In the genomic region with DNA sequence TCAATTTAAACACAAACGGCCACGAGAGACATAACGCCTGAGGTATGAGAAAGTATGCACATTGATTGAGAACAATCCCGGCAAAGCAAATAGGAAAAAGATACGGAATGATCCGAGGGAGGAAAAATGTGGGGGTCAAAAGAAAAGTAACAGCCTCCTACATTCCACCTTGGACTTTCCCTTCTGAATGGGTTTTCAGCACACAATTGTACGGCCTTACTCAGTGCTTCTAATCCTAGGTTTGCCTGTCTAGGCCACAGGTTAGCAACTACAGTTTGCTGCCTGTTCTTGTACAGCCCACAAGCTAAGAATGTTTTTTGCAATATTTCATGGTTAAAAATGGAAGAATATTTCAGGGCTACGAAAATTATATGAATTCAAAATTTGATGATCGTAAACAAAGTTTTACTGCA, we compare ENCODE assay signal across 9 cellular contexts. TPM values are rescaled to one million over a fixed set of nuclear protein-coding genes. Genes with fewer than 3 reads are reported as not detected.
DNase-seq lines count a peak whose midpoint lies in the region; ATAC-seq and TF ChIP-seq lines count a peak whose summit lies in the region.
"Had no signal": no experiment of that assay in that cellular context is flagged by ENCODE, and none has a peak within 500 bp of the region (broad histone marks: within the 10 kb centered on the region; RNA-seq: fewer than 3 reads in every experiment).

No MANE protein-coding gene starts in this region.

- DNase-seq in ELF-1 (ENCODE audit: low read depth, low spot score) (peak; percentile 4), WERI-Rb-1 (no peak), fibroblast of the aortic adventitia (ENCODE audit: low read depth) (no peak), DMS153 treated with DMSO at 0.1 percent for 48 hours (lab: John Stamatoyannopoulos, UW; ENCODE audit: unreplicated experiment) (no peak), NCI-H774 (lab: John Stamatoyannopoulos, UW) (no peak)

- no peak overlapping the region for H3K9ac ChIP-seq in parathyroid adenoma
- H3K9ac ChIP-seq: KMS-11 had no signal

- H3K9me3 Mint-ChIP-seq in activated T-helper 17 cell treated with anti-CD3 and anti-CD28 coated beads, Interleukin-2, amount 50 U/mL, for 72 hours: no peaks in the 10 kb centered on the region

- H3K27ac Mint-ChIP-seq in activated T-helper 17 cell treated with anti-CD3 and anti-CD28 coated beads, Interleukin-2, amount 50 U/mL, for 72 hours: no peak overlapping the region

- H3K36me3 ChIP-seq in WERI-Rb-1 (no peaks in the 10 kb centered on the region), parathyroid adenoma (ENCODE audit: control insufficient read depth, insufficient read depth, low read length) (no peaks in the 10 kb centered on the region)

- H3K4me3 Mint-ChIP-seq in activated T-helper 17 cell treated with anti-CD3 and anti-CD28 coated beads, Interleukin-2, amount 50 U/mL, for 72 hours: no peak overlapping the region

- H3K4me3 ChIP-seq in WERI-Rb-1 (ENCODE audit: low read depth, low read length) (peak overlapping the region; percentile 44), fibroblast of the aortic adventitia (ENCODE audit: low read depth, low read length) (peak overlapping the region; percentile 73), parathyroid adenoma (ENCODE audit: low read depth, low read length) (peak overlapping the region; percentile 67)

- ATAC-seq in activated T-helper 17 cell treated with anti-CD3 and anti-CD28 coated beads, Interleukin-2, amount 50 U/mL, for 72 hours (replicated peaks): no peak
- no peak for ATAC-seq in GM21381 (IDR thresholded peaks at IDR 0.05; ENCODE audit: unreplicated experiment)

- H3K4me1 ChIP-seq in parathyroid adenoma: peaks cover 3% of the 10 kb centered on the region

- no peaks in the 10 kb centered on the region for H3K9me3 ChIP-seq in WERI-Rb-1 (ENCODE audit: severe bottlenecking)
- no peaks in the 10 kb centered on the region for H3K9me3 ChIP-seq in parathyroid adenoma (ENCODE audit: control insufficient read depth, low read length)

- H3K4me1 Mint-ChIP-seq in activated T-helper 17 cell treated with anti-CD3 and anti-CD28 coated beads, Interleukin-2, amount 50 U/mL, for 72 hours: no peaks in the 10 kb centered on the region

- peaks cover 59% of the 10 kb centered on the region for H3K27me3 Mint-ChIP-seq in activated T-helper 17 cell treated with anti-CD3 and anti-CD28 coated beads, Interleukin-2, amount 50 U/mL, for 72 hours

- peak overlapping the region; percentile 63 for H3K27ac ChIP-seq in WERI-Rb-1
- H3K27ac ChIP-seq in parathyroid adenoma: peak overlapping the region; percentile 94
- H3K27ac ChIP-seq: KMS-11 had no signal

- H3K36me3 Mint-ChIP-seq in activated T-helper 17 cell treated with anti-CD3 and anti-CD28 coated beads, Interleukin-2, amount 50 U/mL, for 72 hours (ENCODE audit: low read depth): no peaks in the 10 kb centered on the region

- no peak for TF ChIP-seq CTCF in WERI-Rb-1 (IDR thresholded peaks at IDR 0.05; ENCODE audit: low read depth, low read length)
- TF ChIP-seq CTCF in fibroblast of the aortic adventitia (IDR thresholded peaks at IDR 0.05; ENCODE audit: insufficient read depth, low read length): no peak
- no peak for TF ChIP-seq CTCF in parathyroid adenoma (IDR thresholded peaks at IDR 0.05)

- H3K27me3 ChIP-seq in WERI-Rb-1 (ENCODE audit: insufficient read depth, low read depth, severe bottlenecking) (no peaks in the 10 kb centered on the region), parathyroid adenoma (ENCODE audit: control insufficient read depth, insufficient read depth, low read length) (no peaks in the 10 kb centered on the region)

- peak overlapping the region; percentile 91 for H2AFZ ChIP-seq in parathyroid adenoma

- H3K79me2 ChIP-seq in parathyroid adenoma: no peaks in the 10 kb centered on the region

- peak overlapping the region; percentile 94 for H3K4me2 ChIP-seq in parathyroid adenoma (ENCODE audit: low read length)
- H3K4me2 ChIP-seq: KMS-11 had no signal

RNA-seq across cellular contexts. Expression of a gene that starts 46.2 kb away (rescaled TPM):
- total RNA-seq in fibroblast of the aortic adventitia (ENCODE audit: low replicate concordance): 37.7 and 59.9 TPM in 2 replicates
- total RNA-seq in activated T-helper 17 cell treated with anti-CD3 and anti-CD28 coated beads, Interleukin-2, amount 50 U/mL, for 72 hours: 10 to 100 TPM; 46.2 to 49.4 TPM

RNA-seq across cellular contexts. Expression of a gene that starts 51.9 kb away (rescaled TPM):
- not detected in 2 replicates for total RNA-seq in fibroblast of the aortic adventitia (ENCODE audit: low replicate concordance)
- total RNA-seq in activated T-helper 17 cell treated with anti-CD3 and anti-CD28 coated beads, Interleukin-2, amount 50 U/mL, for 72 hours: not detected
